ENCODE assay signal across 7 cellular contexts in the genomic region with DNA sequence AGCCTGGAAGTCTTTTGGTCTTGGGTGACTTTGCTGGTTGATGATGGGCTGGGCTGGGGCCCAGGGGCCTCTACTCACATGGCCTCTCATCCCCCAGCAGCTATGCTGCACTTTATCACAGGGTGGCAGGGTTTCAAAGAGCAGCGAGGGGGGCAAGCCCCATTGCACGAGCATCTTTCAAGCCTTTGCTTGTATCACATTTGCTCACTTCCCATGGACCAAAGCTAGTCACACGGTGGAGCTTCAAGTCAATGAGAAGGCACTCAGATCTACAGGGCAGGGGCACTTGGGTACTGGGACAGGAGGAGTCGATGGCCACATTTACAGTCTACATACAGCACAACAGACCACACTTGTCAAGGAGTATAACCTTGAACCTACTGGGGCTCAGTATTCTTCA.
DNase-seq lines count a peak whose midpoint lies in the region; ATAC-seq, FAIRE-seq and TF ChIP-seq lines count a peak whose summit lies in the region.
"Not testable (repeated sequence)": the region's sequence is repeated elsewhere in the genome, so short reads cannot be mapped to it uniquely, and the experiment has no call there.

No MANE protein-coding gene starts in this region.

- in situ Hi-C loops in K562 (cut with MboI), result not testable (repeated sequence)

- H3K9me3 Mint-ChIP-seq in CD4-positive, alpha-beta memory T cell; T-cell; activated T-cell treated with anti-CD3 and anti-CD28 coated beads, Interleukin-2, amount 50 U/mL, for 72 hours; naive thymus-derived CD8-positive, alpha-beta T cell: not testable (repeated sequence)

- H3K36me3 Mint-ChIP-seq in CD4-positive, alpha-beta memory T cell, result peaks cover 36 to 46% of the 10 kb centered on the region in 2 donors
- H3K36me3 Mint-ChIP-seq in T-cell, result peaks cover 49% of the 10 kb centered on the region
- peaks cover 13 to 39% of the 10 kb centered on the region in 2 donors for H3K36me3 Mint-ChIP-seq in activated T-cell treated with anti-CD3 and anti-CD28 coated beads, Interleukin-2, amount 50 U/mL, for 72 hours (ENCODE audit: insufficient read depth in 2 of 2)
- H3K36me3 Mint-ChIP-seq in naive thymus-derived CD8-positive, alpha-beta T cell, result peaks cover 0 to 46% (median 12%) of the 10 kb centered on the region in 3 donors

- not testable (repeated sequence) for H3K27me3 ChIP-seq in CD4-positive, alpha-beta memory T cell (ENCODE audit: insufficient read depth, low read length); K562 (ENCODE audit: control insufficient read depth in 2 of 2, insufficient read depth in 2 of 2, low read length in 2 of 2); trophoblast cell (ENCODE audit: insufficient read depth, low read length)

- ATAC-seq in T-cell (replicated peaks in 1 of 4) (peak in 3 of 4 experiments; percentile 20 to 58 (median 40)), K562 (peak; percentile 13; the same call in 2 of the 3 replicates)
- ATAC-seq in activated T-cell treated with anti-CD3 and anti-CD28 coated beads, Interleukin-2, amount 50 U/mL, for 72 hours (replicated peaks in 1 of 2), result peak in 1 of 2 donors; percentile 21
- ATAC-seq in naive thymus-derived CD8-positive, alpha-beta T cell, result peak; percentile 59 to 60

- 0 out of 6 replicates have a peak, but pooled peaks of 1 of the 3 experiments have one; percentile 1 for TF ChIP-seq CTCF in K562 (IDR thresholded peaks at IDR 0.05 in 2 of 3, conservative IDR thresholded peaks at IDR 0.05 in 1 of 3; ENCODE audit: insufficient read depth in 2 of 3, low read depth in 1 of 3, low read length in 3 of 3)

- not testable (repeated sequence) for H4K8ac ChIP-seq in trophoblast cell (ENCODE audit: low read depth, low read length)

- H3K9ac ChIP-seq in K562 (ENCODE audit: insufficient read depth in 1 of 2, low read depth in 2 of 2, low read length in 2 of 2); trophoblast cell (ENCODE audit: low read length): not testable (repeated sequence)

- not testable (repeated sequence) for DNase-seq in CD4-positive, alpha-beta memory T cell; GM18507 (ENCODE audit: extremely low spot score, insufficient read length, low read depth); activated T-cell treated with anti-CD3 and anti-CD28 coated beads, Interleukin-2, amount 50 U/mL, for 72 hours; trophoblast cell
- DNase-seq in T-cell (peak in 9 of 34 experiments; percentile 2 to 19 (median 5)), K562 (ENCODE audit: extremely low read depth in 1 of 4, low spot score in 3 of 4) (peak in 1 of 4 experiments; percentile 3)
- DNase-seq in naive thymus-derived CD8-positive, alpha-beta T cell, result peak in 3 of 10 donors; percentile 3 to 23 (median 10)

- not testable (repeated sequence) for H3K18ac ChIP-seq in trophoblast cell (ENCODE audit: low read length)

- H2BK12ac ChIP-seq in trophoblast cell (ENCODE audit: low read length), result peak overlapping the region; percentile 41

- not testable (repeated sequence) for H3K23ac ChIP-seq in trophoblast cell (ENCODE audit: low read length)

- H3K4me3 Mint-ChIP-seq in CD4-positive, alpha-beta memory T cell, result peak overlapping the region in 4 of 8 donors; percentile 4 to 41 (median 32)
- peak overlapping the region in 1 of 3 donors; percentile 42 for H3K4me3 Mint-ChIP-seq in T-cell
- H3K4me3 Mint-ChIP-seq in activated T-cell treated with anti-CD3 and anti-CD28 coated beads, Interleukin-2, amount 50 U/mL, for 72 hours, result not testable (repeated sequence)
- peak overlapping the region in 2 of 10 donors; percentile 8 to 21 for H3K4me3 Mint-ChIP-seq in naive thymus-derived CD8-positive, alpha-beta T cell

- H3K27ac Mint-ChIP-seq in CD4-positive, alpha-beta memory T cell, result peak overlapping the region; percentile 61 to 88 (median 79)
- H3K27ac Mint-ChIP-seq in T-cell, result peak overlapping the region; percentile 55 to 76
- peak overlapping the region; percentile 26 for H3K27ac Mint-ChIP-seq in activated T-cell treated with anti-CD3 and anti-CD28 coated beads, Interleukin-2, amount 50 U/mL, for 72 hours
- H3K27ac Mint-ChIP-seq in naive thymus-derived CD8-positive, alpha-beta T cell, result peak overlapping the region; percentile 31 to 96 (median 78)

- peak; percentile 5 for FAIRE-seq in GM18507 (lab: Jason Lieb, UNC)
- FAIRE-seq in K562 (lab: Jason Lieb, UNC), result not testable (repeated sequence)

- not testable (repeated sequence) for H3K4me3 ChIP-seq in CD4-positive, alpha-beta memory T cell (ENCODE audit: low read length in 2 of 2); K562; trophoblast cell (ENCODE audit: low read depth, low read length)

- not testable (repeated sequence) for H4K20me1 ChIP-seq in K562 (replicated peaks; ENCODE audit: control insufficient read depth, insufficient read depth, low read length)

- H3K4me2 ChIP-seq in K562 (ENCODE audit: insufficient read depth, low read length); trophoblast cell (ENCODE audit: low read length): not testable (repeated sequence)

- H3K14ac ChIP-seq in trophoblast cell (ENCODE audit: low read length), result not testable (repeated sequence)

- POLR2A ChIA-PET in CD4-positive, alpha-beta memory T cell (lab: Charles Lee; ENCODE audit: partially characterized antibody); T-cell (lab: Charles Lee); K562 (lab: Yijun Ruan, JAX); naive thymus-derived CD8-positive, alpha-beta T cell (lab: Charles Lee): not testable (repeated sequence)

- not testable (repeated sequence) for H3K27me3 Mint-ChIP-seq in CD4-positive, alpha-beta memory T cell; T-cell; activated T-cell treated with anti-CD3 and anti-CD28 coated beads, Interleukin-2, amount 50 U/mL, for 72 hours (ENCODE audit: low read depth); naive thymus-derived CD8-positive, alpha-beta T cell

- 55% methylated on average over 4 of the region's 4 CpGs for WGBS in K562 (ENCODE audit: insufficient coverage, low coverage, missing lambda C conversion rate)
- WGBS in trophoblast cell (ENCODE audit: extremely low coverage, insufficient coverage, insufficient read length), result no CpG with 5 or more reads among the region's 4 CpGs

- not testable (repeated sequence) for H3K9me1 ChIP-seq in K562 (ENCODE audit: control insufficient read depth, insufficient read depth, low read length)

- not testable (repeated sequence) for H2AFZ ChIP-seq in K562 (ENCODE audit: low read depth, low read length); trophoblast cell (ENCODE audit: insufficient read depth, low read length, poor library complexity)

- intact Hi-C loops in CD4-positive, alpha-beta memory T cell (cut with micrococcal nuclease), result not testable (repeated sequence)
- intact Hi-C loops in K562 (cut with micrococcal nuclease), result loop anchor here (10.0 kb wide), 1 partner anchor 60 kb away; no protein-coding TSS in a partner anchor

- not testable (repeated sequence) for H2BK120ac ChIP-seq in trophoblast cell (ENCODE audit: insufficient read depth, low read length, poor library complexity)

- not testable (repeated sequence) for TF ChIP-seq EP300 in K562 (IDR thresholded peaks at IDR 0.05; ENCODE audit: low read length)

- not testable (repeated sequence) for H3K4me1 ChIP-seq in CD4-positive, alpha-beta memory T cell (ENCODE audit: insufficient read depth, low read length); K562 (replicated peaks in 1 of 2; ENCODE audit: control insufficient read depth in 2 of 2, insufficient read depth in 2 of 2, low read length in 2 of 2); trophoblast cell (ENCODE audit: control insufficient read depth in 1 of 2, insufficient read depth in 2 of 2, low read length in 2 of 2)

- not testable (repeated sequence) for H4K12ac ChIP-seq in trophoblast cell (ENCODE audit: low read depth, low read length)

- not testable (repeated sequence) for TF ChIP-seq RAD21 in K562 (CRISPR knock-in tag; conservative IDR thresholded peaks at IDR 0.05 in 1 of 2, IDR thresholded peaks at IDR 0.05 in 1 of 2)

- H3K79me2 ChIP-seq in K562 (ENCODE audit: control insufficient read depth, insufficient read depth, low read length); trophoblast cell (ENCODE audit: control insufficient read depth, insufficient read depth, low read length, poor library complexity): not testable (repeated sequence)

- not testable (repeated sequence) for BruUV-seq in K562 (replicated peaks; lab: Mats Ljungman, UMichigan)

- TF ChIP-seq POLR2A in K562 (conservative IDR thresholded peaks at IDR 0.05), result not testable (repeated sequence)

- H4K91ac ChIP-seq in trophoblast cell (ENCODE audit: low read depth, low read length), result peak overlapping the region; percentile 20

- not testable (repeated sequence) for H3K36me3 ChIP-seq in CD4-positive, alpha-beta memory T cell (ENCODE audit: insufficient read depth, low read length); K562 (ENCODE audit: control insufficient read depth, insufficient read depth, low read length); trophoblast cell (ENCODE audit: control insufficient read depth in 1 of 2, insufficient read depth in 2 of 2, low read length in 2 of 2)

- not testable (repeated sequence) for H2BK5ac ChIP-seq in trophoblast cell (ENCODE audit: low read depth, low read length, poor library complexity)

- H3K4me1 Mint-ChIP-seq in CD4-positive, alpha-beta memory T cell, result peaks cover 13 to 31% (median 22%) of the 10 kb centered on the region in 4 donors
- peaks cover 14 to 24% (median 21%) of the 10 kb centered on the region in 3 donors for H3K4me1 Mint-ChIP-seq in T-cell
- peaks cover 26% of the 10 kb centered on the region for H3K4me1 Mint-ChIP-seq in activated T-cell treated with anti-CD3 and anti-CD28 coated beads, Interleukin-2, amount 50 U/mL, for 72 hours (ENCODE audit: low read depth)
- H3K4me1 Mint-ChIP-seq in naive thymus-derived CD8-positive, alpha-beta T cell, result peaks cover 10 to 17% (median 15%) of the 10 kb centered on the region in 4 donors

- not testable (repeated sequence) for H3K27ac ChIP-seq in CD4-positive, alpha-beta memory T cell (ENCODE audit: low read depth, low read length); K562 (ENCODE audit: extremely low read depth, low read depth, low read length); trophoblast cell (ENCODE audit: low read depth, low read length)

- H2AK5ac ChIP-seq in trophoblast cell (ENCODE audit: low read length), result not testable (repeated sequence)

- not testable (repeated sequence) for H3K79me1 ChIP-seq in trophoblast cell (ENCODE audit: low read length)

- not testable (repeated sequence) for H3K4ac ChIP-seq in trophoblast cell (ENCODE audit: low read depth, low read length)

- CTCF ChIA-PET in CD4-positive, alpha-beta memory T cell (lab: Charles Lee; ENCODE audit: partially characterized antibody); T-cell (lab: Charles Lee); K562 (lab: Yijun Ruan, JAX; ENCODE audit: low intra/inter-chr PET ratio): not testable (repeated sequence)

- H3K9me3 ChIP-seq in CD4-positive, alpha-beta memory T cell (ENCODE audit: control insufficient read depth in 1 of 2, low read length in 2 of 2); K562 (replicated peaks; ENCODE audit: control insufficient read depth, insufficient read depth, low read depth, low read length); trophoblast cell (ENCODE audit: insufficient read depth, low read depth, low read length): not testable (repeated sequence)

Comparison
In these comparisons a context has a peak if more than half of its experiments do, and no peak if none do; other contexts are left out.
1. H3K27ac Mint-ChIP-seq: peak in every context shown above with its lines; median percentile 79 in CD4-positive, alpha-beta memory T cell; 78 in naive thymus-derived CD8-positive, alpha-beta T cell; 66 in T-cell; 26 in activated T-cell treated with anti-CD3 and anti-CD28 coated beads, Interleukin-2, amount 50 U/mL, for 72 hours.